In genomic region chr2:180734382-180734781, GRCh38 we compare ENCODE assay signal across 14 cellular contexts.
DNase-seq lines count a peak whose midpoint lies in the region; TF ChIP-seq lines count a peak whose summit lies in the region.
"Had no signal": no experiment of that assay in that cellular context is flagged by ENCODE, and none has a peak within 500 bp of the region (broad histone marks: within the 10 kb centered on the region; RNA-seq: fewer than 3 reads in every experiment).

No MANE protein-coding gene starts in this region.

- no peak overlapping the region for H2BK15ac ChIP-seq in neuronal stem cell (ENCODE audit: low read length)

- H3K14ac ChIP-seq in neuronal stem cell (ENCODE audit: low read length): no peak overlapping the region

- no TSS peak for BruUV-seq in mammary epithelial cell (replicated peaks; lab: Mats Ljungman, UMichigan)

- no peak for TF ChIP-seq CTCF in hepatocyte (IDR thresholded peaks at IDR 0.05; ENCODE audit: poor library complexity)
- no peak for TF ChIP-seq CTCF in adrenal gland (IDR thresholded peaks at IDR 0.05)
- no peak for TF ChIP-seq CTCF in mammary epithelial cell (conservative IDR thresholded peaks at IDR 0.05 in 1 of 2, IDR thresholded peaks at IDR 0.05 in 1 of 2; ENCODE audit: extremely low read depth in 1 of 2, insufficient read depth in 1 of 2, low read depth in 1 of 2, low read length in 2 of 2)

- H2AK5ac ChIP-seq in neuronal stem cell (ENCODE audit: low read depth, low read length): no peak overlapping the region

- H3K9me3 ChIP-seq in hepatocyte (ENCODE audit: low read depth) (no peaks in the 10 kb centered on the region), neuronal stem cell (replicated peaks in 1 of 2; ENCODE audit: control insufficient read depth in 2 of 2, insufficient read depth in 1 of 2, low read depth in 1 of 2, low read length in 2 of 2) (no peaks in the 10 kb centered on the region), adrenal gland (replicated peaks in 1 of 3) (no peaks in the 10 kb centered on the region), mammary epithelial cell (replicated peaks; ENCODE audit: insufficient read depth, low read length) (no peaks in the 10 kb centered on the region)
- H3K9me3 ChIP-seq: HAP-1 had no signal

- no peaks in the 10 kb centered on the region for H3K79me1 ChIP-seq in neuronal stem cell (ENCODE audit: low read depth, low read length)

- CTCF ChIA-PET in mammary epithelial cell (lab: Charles Lee; ENCODE audit: low non-redundant PET): no interaction called here

- H3K18ac ChIP-seq in neuronal stem cell (ENCODE audit: low read length): no peak overlapping the region

- no peak overlapping the region for H4K91ac ChIP-seq in neuronal stem cell (ENCODE audit: low read depth, low read length, poor library complexity)

- no peak overlapping the region for H2BK12ac ChIP-seq in neuronal stem cell (ENCODE audit: low read length)

- intact Hi-C loops in adrenal gland (cut with DNase I): no loop called here
- intact Hi-C loops in mammary epithelial cell (cut with micrococcal nuclease): loop anchor here (5.0 to 10.0 kb wide), 2 partner anchors 250 to 718 kb away; partner anchors contain the start of gene UBE2E3

- no peak overlapping the region for H3K4me3 ChIP-seq in H7 (ENCODE audit: insufficient read depth, low read depth, low read length)
- H3K4me3 ChIP-seq in hepatocyte: no peak overlapping the region
- no peak overlapping the region for H3K4me3 ChIP-seq in neuronal stem cell (ENCODE audit: low read length in 2 of 2)
- no peak overlapping the region for H3K4me3 ChIP-seq in adrenal gland
- H3K4me3 ChIP-seq in mammary epithelial cell (replicated peaks in 1 of 3; ENCODE audit: insufficient read depth in 1 of 3, low read depth in 2 of 3, low read length in 3 of 3): no peak overlapping the region
- H3K4me3 ChIP-seq: HAP-1 had no signal

- H3K27me3 ChIP-seq in H7 (ENCODE audit: control insufficient read depth, insufficient read depth, low read length) (no peaks in the 10 kb centered on the region), hepatocyte (no peaks in the 10 kb centered on the region), neuronal stem cell (ENCODE audit: control insufficient read depth in 3 of 3, insufficient read depth in 3 of 3, low read depth in 1 of 3, low read length in 3 of 3) (no peaks in the 10 kb centered on the region), adrenal gland (no peaks in the 10 kb centered on the region), mammary epithelial cell (ENCODE audit: insufficient read depth, low read length) (no peaks in the 10 kb centered on the region)

- in situ Hi-C loops in mammary epithelial cell (cut with MboI; ENCODE audit: low sequenced_read_pairs in 2 of 2): no loop called here

- DNase-seq in H7 (peak; percentile 4), hepatocyte (ENCODE audit: low spot score) (no peak), neuronal stem cell (ENCODE audit: low spot score) (peak; percentile 18), T1000 (lab: John Stamatoyannopoulos, UW) (no peak), adrenal gland (no peak), mammary epithelial cell (no peak), GM03348 (ENCODE audit: low spot score) (no peak)
- DNase-seq: C1 segment of cervical spinal cord; Calu3; CD4-positive, alpha-beta T cell; DMS 273 treated with DMSO at 0.1 percent for 48 hours; DMS79; GOT3 had no signal

- H4K20me1 ChIP-seq in hepatocyte (ENCODE audit: insufficient read depth, poor library complexity, severe bottlenecking): no peaks in the 10 kb centered on the region
- no peaks in the 10 kb centered on the region for H4K20me1 ChIP-seq in mammary epithelial cell (ENCODE audit: insufficient read depth, low read length)

- no peaks in the 10 kb centered on the region for H3K9me2 ChIP-seq in hepatocyte (replicated peaks; ENCODE audit: insufficient read depth)

- H3K79me2 ChIP-seq in hepatocyte (no peaks in the 10 kb centered on the region), mammary epithelial cell (ENCODE audit: insufficient read depth, low read length) (no peaks in the 10 kb centered on the region)

- no peak overlapping the region for H4K8ac ChIP-seq in neuronal stem cell (ENCODE audit: low read depth, low read length)

- H2AFZ ChIP-seq in hepatocyte (peak overlapping the region; percentile 3), neuronal stem cell (ENCODE audit: low read length) (no peak overlapping the region), mammary epithelial cell (ENCODE audit: low read depth, low read length) (no peak overlapping the region)

- H3K9ac ChIP-seq in neuronal stem cell (ENCODE audit: low read depth, low read length, poor library complexity) (no peak overlapping the region), mammary epithelial cell (ENCODE audit: insufficient read depth, low read length) (no peak overlapping the region)

- H3K23ac ChIP-seq in neuronal stem cell (ENCODE audit: low read depth, low read length, poor library complexity): no peak overlapping the region

- no peak overlapping the region for H3K27ac ChIP-seq in hepatocyte
- no peak overlapping the region for H3K27ac ChIP-seq in neuronal stem cell (replicated peaks; ENCODE audit: low read length)
- H3K27ac ChIP-seq in adrenal gland: no peak overlapping the region
- no peak overlapping the region for H3K27ac ChIP-seq in mammary epithelial cell (ENCODE audit: insufficient read depth, low read depth, low read length)

- H2BK120ac ChIP-seq in neuronal stem cell (ENCODE audit: low read depth, low read length): no peak overlapping the region

- no peak overlapping the region for H3K4me2 ChIP-seq in hepatocyte
- H3K4me2 ChIP-seq in neuronal stem cell (ENCODE audit: insufficient read depth, low read length, poor library complexity, severe bottlenecking): no peak overlapping the region
- no peak overlapping the region for H3K4me2 ChIP-seq in mammary epithelial cell (ENCODE audit: insufficient read depth, low read depth, low read length)

- H2BK5ac ChIP-seq in neuronal stem cell (ENCODE audit: low read length): no peak overlapping the region

- H3K4me1 ChIP-seq in hepatocyte (ENCODE audit: insufficient read depth): no peaks in the 10 kb centered on the region
- H3K4me1 ChIP-seq in neuronal stem cell (ENCODE audit: control insufficient read depth in 2 of 2, insufficient read depth in 1 of 2, low read depth in 1 of 2, low read length in 2 of 2): peaks cover 0 to 3% of the 10 kb centered on the region in 2 donors
- H3K4me1 ChIP-seq in adrenal gland (replicated peaks in 1 of 2): no peaks in the 10 kb centered on the region
- H3K4me1 ChIP-seq in mammary epithelial cell (ENCODE audit: insufficient read depth, low read length): peaks cover 16% of the 10 kb centered on the region

- no peak for TF ChIP-seq POLR2A in adrenal gland (IDR thresholded peaks at IDR 0.05)

- dilution Hi-C loops in mammary epithelial cell (cut with HindIII; ENCODE audit: low sequenced_read_pairs): no loop called here

- no peak overlapping the region for H3K4ac ChIP-seq in neuronal stem cell (ENCODE audit: low read length)

- no peaks in the 10 kb centered on the region for H3K36me3 ChIP-seq in H7 (replicated peaks; ENCODE audit: control insufficient read depth, insufficient read depth, low read length)
- H3K36me3 ChIP-seq in hepatocyte (replicated peaks; ENCODE audit: insufficient read depth, low read depth): no peaks in the 10 kb centered on the region
- no peaks in the 10 kb centered on the region for H3K36me3 ChIP-seq in neuronal stem cell (replicated peaks in 1 of 2; ENCODE audit: control insufficient read depth in 2 of 2, insufficient read depth in 2 of 2, low read length in 2 of 2)
- no peaks in the 10 kb centered on the region for H3K36me3 ChIP-seq in adrenal gland (replicated peaks in 1 of 2)
- H3K36me3 ChIP-seq in mammary epithelial cell (ENCODE audit: insufficient read depth, low read length): no peaks in the 10 kb centered on the region
- H3K36me3 ChIP-seq: HAP-1 had no signal

Comparison
In these comparisons a context has a peak if more than half of its experiments do, and no peak if none do; other contexts are left out.
1. DNase-seq: peak in H7 (single experiment) and neuronal stem cell (single experiment); none in hepatocyte (single experiment), T1000 (single experiment), adrenal gland (0 of 7), mammary epithelial cell (single experiment) and GM03348 (single experiment).